ENCODE assay signal across 36 cellular contexts in genomic region chr18:60024345-60024744, GRCh38.
"Had no signal": no experiment of that assay in that cellular context is flagged by ENCODE, and none has a peak within 500 bp of the region (broad histone marks: within the 10 kb centered on the region; RNA-seq: fewer than 3 reads in every experiment).

No MANE protein-coding gene starts in this region.

- H3K27ac ChIP-seq: adrenal gland, Peyer's patch, SJSA1, VCaP had no signal

- H3K36me3 ChIP-seq: adrenal gland, MG63, Peyer's patch, SJSA1 had no signal

- H3K27me3 ChIP-seq: adrenal gland, MG63, Peyer's patch, SJSA1 had no signal

- ATAC-seq: activated naive CD4-positive, alpha-beta T cell treated with anti-CD3 and anti-CD28 coated beads, Interleukin-2, amount 50 U/mL, for 72 hours; activated T-cell treated with anti-CD3 and anti-CD28 coated beads, Interleukin-2, amount 50 U/mL, for 4 hours; PC-3; T-helper 17 cell had no signal

- H3K4me3 ChIP-seq: adrenal gland, MG63, Peyer's patch, SJSA1 had no signal

- H3K4me1 ChIP-seq: Peyer's patch had no signal

- H3K9me3 ChIP-seq: adrenal gland, MG63, Peyer's patch, SJSA1, SK-N-SH had no signal

- DNase-seq: activated B cell treated with CpG ODN at 0.5 μM for 24 hours; activated CD4-positive, alpha-beta memory T cell treated with anti-CD3 and anti-CD28 coated beads for 36 hours; activated CD4-positive, alpha-beta T cell treated with anti-CD3 and anti-CD28 coated beads for 4 hours; activated CD4-positive, alpha-beta T cell treated with anti-CD3 and anti-CD28 coated beads, Interleukin-2, amount 50 U/mL, for 1 hour; activated CD4-positive, CD25-positive, alpha-beta regulatory T cell treated with anti-CD3 and anti-CD28 coated beads, Interleukin-2, amount 50 U/mL, for 72 hours; activated CD8-positive, alpha-beta memory T cell treated with anti-CD3 and anti-CD28 coated beads, Interleukin-2, amount 50 U/mL, for 4 hours; activated gamma-delta T cell treated with Interleukin-2 at 50 U/mL for 16 hours; activated naive CD4-positive, alpha-beta T cell treated with anti-CD3 and anti-CD28 coated beads for 36 hours; activated T-cell treated with anti-CD3 and anti-CD28 coated beads for 4 hours; activated T-cell treated with anti-CD3 and anti-CD28 coated beads, Interleukin-2, amount 50 U/mL, for 4 hours; adrenal gland; anterior cingulate cortex; caudate nucleus; cerebellar nuclear complex; Kasumi-1; MG63; NCI-H1048; NCI-H1436 treated with DMSO at 0.1 percent for 48 hours; NCI-H1694 treated with DMSO at 0.1 percent for 48 hours; NCI-H2029; NCI-H2171; NCI-H2227 treated with DMSO at 0.1 percent for 48 hours; NCI-H446; NCI-H510A treated with DMSO at 0.1 percent for 48 hours; NCI-H526 treated with DMSO at 0.1 percent for 48 hours; NK-92 treated with Interleukin-12 subunit alpha and Interleukin-12 subunit beta, amount 100 ng/mL, for 24 hours; PC-3; Peyer's patch; RPMI8226; SHP77 treated with DMSO at 0.1 percent for 48 hours; SK-N-SH; T-helper 17 cell; T-helper 9 cell had no signal
